In genomic region chr2:111735838-111736711, GRCh38 we compare ENCODE assay signal across 8 cellular contexts.
A peak's percentile ranks its signal among the peaks of the same experiment; 100 is the strongest.
DNase-seq lines count a peak whose midpoint lies in the region; ATAC-seq, FAIRE-seq and TF ChIP-seq lines count a peak whose summit lies in the region.
"Not testable (repeated sequence)": the region's sequence is repeated elsewhere in the genome, so short reads cannot be mapped to it uniquely, and the experiment has no call there.

No MANE protein-coding gene starts in this region.

- H3K4me1 Mint-ChIP-seq in nephron progenitor cell: not testable (repeated sequence)

- H3K27ac ChIP-seq in HEK293 (ENCODE audit: extremely low read depth, low read depth, low read length) (peak overlapping the region; percentile 46), breast epithelium (peak overlapping the region; percentile 55 to 67), upper lobe of left lung (peak overlapping the region in 2 of 4 donors; percentile 18 to 54)

- peak; percentile 68 for FAIRE-seq in TTC549 (lab: Jason Lieb, UNC)

- not testable (repeated sequence) for H3K4me3 ChIP-seq in HEK293 (ENCODE audit: low read depth, low read length); breast epithelium; upper lobe of left lung

- H3K36me3 ChIP-seq in HEK293 (ENCODE audit: control insufficient read depth in 2 of 2, insufficient read depth in 1 of 2, low read length in 2 of 2); breast epithelium; upper lobe of left lung: not testable (repeated sequence)

- intact Hi-C loops in breast epithelium (cut with DNase I; ENCODE audit: low total_unique reads); Right ventricle myocardium superior (cut with DNase I): not testable (repeated sequence)

- DNase-seq in EH (ENCODE audit: low read depth) (peak; percentile 78), MV-4-11 (lab: John Stamatoyannopoulos, UW) (peak; percentile 79), breast epithelium (ENCODE audit: low spot score in 2 of 2) (peak in 1 of 2 donors; percentile 41)
- DNase-seq in Right ventricle myocardium superior, nephron progenitor cell, upper lobe of left lung: not testable (repeated sequence)

- H3K27me3 Mint-ChIP-seq in nephron progenitor cell (ENCODE audit: low read depth, poor library complexity): not testable (repeated sequence)

- POLR2A ChIA-PET in HEK293 (lab: Yijun Ruan, JAX): not testable (repeated sequence)

- TF ChIP-seq CTCF in HEK293 (tag by site-specific recombination; IDR thresholded peaks at IDR 0.05): not testable (repeated sequence)
- TF ChIP-seq CTCF in breast epithelium (IDR thresholded peaks at IDR 0.05) (peak in 1 of 3 donors; percentile 8), nephron progenitor cell (IDR thresholded peaks at IDR 0.05) (peak; percentile 58), upper lobe of left lung (IDR thresholded peaks at IDR 0.05) (peak in 3 of 6 experiments; percentile 14 to 63 (median 63))

- not testable (repeated sequence) for H3K4me1 ChIP-seq in HEK293 (ENCODE audit: control insufficient read depth, insufficient read depth, low read length); breast epithelium; upper lobe of left lung

- not testable (repeated sequence) for H3K9me3 Mint-ChIP-seq in nephron progenitor cell

- peak in 1 of 4 donors; percentile 62 for TF ChIP-seq EP300 in upper lobe of left lung (IDR thresholded peaks at IDR 0.05)

- H3K36me3 Mint-ChIP-seq in nephron progenitor cell (ENCODE audit: low read depth): not testable (repeated sequence)

- 21 to 25% methylated on average over 7 of the region's 9 CpGs for WGBS in upper lobe of left lung, 2 donors

- ATAC-seq in Right ventricle myocardium superior (ENCODE audit: poor library complexity) (peak; percentile 93), upper lobe of left lung (ENCODE audit: low FRiP score in 2 of 2) (peak; percentile 85 to 95)

- TF ChIP-seq POLR2A in breast epithelium (IDR thresholded peaks at IDR 0.05); upper lobe of left lung (IDR thresholded peaks at IDR 0.05): not testable (repeated sequence)

- H3K27me3 ChIP-seq in breast epithelium, upper lobe of left lung: not testable (repeated sequence)

- H3K9me3 ChIP-seq in HEK293 (ENCODE audit: control insufficient read depth, insufficient read depth, low read depth, low read length); breast epithelium; upper lobe of left lung: not testable (repeated sequence)

- CTCF ChIA-PET in HEK293 (lab: Yijun Ruan, JAX): interaction anchor here (1.1 kb wide), 1 partner anchor 35 kb away, joined by 3 read pairs; no protein-coding TSS in a partner anchor

- not testable (repeated sequence) for H3K4me3 Mint-ChIP-seq in nephron progenitor cell

- H3K27ac Mint-ChIP-seq in nephron progenitor cell: not testable (repeated sequence)
